In the genomic region with DNA sequence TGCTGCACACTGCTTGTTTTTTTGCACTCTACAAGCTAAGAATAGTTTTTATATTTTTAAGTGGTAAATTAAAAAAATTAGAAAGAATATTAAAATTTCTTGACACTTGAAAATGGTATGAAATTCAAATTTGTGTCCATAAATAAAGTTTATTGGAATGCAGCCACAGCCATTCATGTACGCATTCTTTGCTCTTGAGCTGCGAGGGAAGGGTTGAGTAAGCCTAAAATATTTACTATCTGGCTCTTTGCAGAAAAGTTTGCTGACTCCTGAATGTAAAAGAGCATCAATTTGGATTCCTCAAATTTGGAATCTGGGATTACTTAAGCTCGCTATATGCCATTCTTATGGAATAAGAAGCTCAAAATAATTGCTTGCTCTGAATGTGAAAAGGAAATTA, we compare ENCODE assay signal across 23 cellular contexts. TPM values are rescaled to one million over a fixed set of nuclear protein-coding genes. Genes with fewer than 3 reads are reported as not detected.
DNase-seq lines count a peak whose midpoint lies in the region; FAIRE-seq and TF ChIP-seq lines count a peak whose summit lies in the region.
"Had no signal": no experiment of that assay in that cellular context is flagged by ENCODE, and none has a peak within 500 bp of the region (broad histone marks: within the 10 kb centered on the region; RNA-seq: fewer than 3 reads in every experiment).

No MANE protein-coding gene starts in this region.

- H4K8ac ChIP-seq in mesenchymal stem cell (ENCODE audit: low read length), result no peak overlapping the region

- H3K23ac ChIP-seq in mesenchymal stem cell (ENCODE audit: low read length in 2 of 2), result no peak overlapping the region

- H2BK120ac ChIP-seq in mesenchymal stem cell (ENCODE audit: low read depth, low read length), result no peak overlapping the region

- H2AFZ ChIP-seq in mesenchymal stem cell (ENCODE audit: low read depth, low read length), result no peak overlapping the region
- H2AFZ ChIP-seq: hepatocyte, PC-9 had no signal

- H3K4ac ChIP-seq in mesenchymal stem cell (ENCODE audit: low read depth in 1 of 2, low read length in 2 of 2), result no peak overlapping the region

- DNase-seq in AG08396 (ENCODE audit: low spot score) (peak; percentile 51), HCEC 1CT (peak; percentile 35), brain microvascular endothelial cell (peak; percentile 11), mesenchymal stem cell (no peak), GM12892 (ENCODE audit: insufficient read length) (no peak), SJCRH30 (no peak), NCI-H2196 treated with DMSO at 0.1 percent for 48 hours (lab: John Stamatoyannopoulos, UW; ENCODE audit: unreplicated experiment) (no peak)
- no peak for DNase-seq in stimulated activated CD4-positive, alpha-beta T cell treated with anti-CD3 and anti-CD28 coated beads, Interleukin-12 subunit alpha, Interleukin-12 subunit beta, amount 100 ng/mL, for 4 hours

- H2AK5ac ChIP-seq in mesenchymal stem cell (ENCODE audit: low read length, severe bottlenecking), result no peak overlapping the region

- H3K4me1 ChIP-seq in mesenchymal stem cell (ENCODE audit: control insufficient read depth, insufficient read depth, low read depth, low read length) (peaks cover 14% of the 10 kb centered on the region), SJCRH30 (peaks cover 18% of the 10 kb centered on the region)

- no peak overlapping the region for H3K18ac ChIP-seq in mesenchymal stem cell (ENCODE audit: low read depth in 1 of 2, low read length in 2 of 2)

- H3K9me3 ChIP-seq in mesenchymal stem cell (ENCODE audit: control insufficient read depth, low read length), result no peaks in the 10 kb centered on the region
- H3K9me3 ChIP-seq in SJCRH30 (replicated peaks), result no peaks in the 10 kb centered on the region
- H3K9me3 ChIP-seq: adrenal gland, BLaER1, Caco-2, gastrocnemius medialis, neutrophil, psoas muscle, vagina had no signal

- peak overlapping the region; percentile 49 for H3K9ac ChIP-seq in mesenchymal stem cell (ENCODE audit: low read length)
- H3K9ac ChIP-seq: BLaER1 had no signal

- no peak overlapping the region for H3K14ac ChIP-seq in mesenchymal stem cell (ENCODE audit: low read length in 2 of 2)

- no peak overlapping the region for H3K4me2 ChIP-seq in mesenchymal stem cell (ENCODE audit: low read length, poor library complexity, severe bottlenecking)
- H3K4me2 ChIP-seq: BLaER1, hepatocyte, PC-9 had no signal

- H3K36me3 ChIP-seq in brain microvascular endothelial cell (replicated peaks), result no peaks in the 10 kb centered on the region
- H3K36me3 ChIP-seq in mesenchymal stem cell (ENCODE audit: control insufficient read depth in 1 of 2, insufficient read depth in 2 of 2, low read depth in 1 of 2, low read length in 2 of 2), result no peaks in the 10 kb centered on the region
- no peaks in the 10 kb centered on the region for H3K36me3 ChIP-seq in SJCRH30
- H3K36me3 ChIP-seq: adrenal gland, BLaER1, gastrocnemius medialis, neutrophil, vagina had no signal

- no peak for TF ChIP-seq POLR2A in GM12892 (IDR thresholded peaks at IDR 0.05; ENCODE audit: low read depth, low read length)

- H3K79me1 ChIP-seq in mesenchymal stem cell (replicated peaks; ENCODE audit: low read length, poor library complexity, severe bottlenecking), result no peaks in the 10 kb centered on the region

- 63% methylated on average over 3 of the region's 3 CpGs for WGBS in mesenchymal stem cell

- FAIRE-seq in GM12892 (lab: Jason Lieb, UNC), result no peak

- TF ChIP-seq CTCF in brain microvascular endothelial cell (IDR thresholded peaks at IDR 0.05; ENCODE audit: low read depth, low read length, missing control alignments), result no peak

- no peak overlapping the region for H2BK5ac ChIP-seq in mesenchymal stem cell (ENCODE audit: low read depth, low read length, poor library complexity, severe bottlenecking)

- no peak overlapping the region for H2BK12ac ChIP-seq in mesenchymal stem cell (ENCODE audit: low read length in 2 of 2)

- H4K91ac ChIP-seq in mesenchymal stem cell (ENCODE audit: low read length), result no peak overlapping the region

- H2BK15ac ChIP-seq in mesenchymal stem cell (ENCODE audit: low read depth, poor library complexity, severe bottlenecking), result no peak overlapping the region

- H3K27me3 ChIP-seq in brain microvascular endothelial cell (replicated peaks) (peaks cover 34% of the 10 kb centered on the region), mesenchymal stem cell (ENCODE audit: control insufficient read depth in 1 of 2, insufficient read depth in 1 of 2, low read length in 2 of 2) (peaks cover 33 to 35% of the 10 kb centered on the region in 2 experiments), SJCRH30 (peaks cover 14% of the 10 kb centered on the region; the same call in 1 of the 2 replicates)
- H3K27me3 ChIP-seq: vagina had no signal

- H3K4me3 ChIP-seq in brain microvascular endothelial cell (ENCODE audit: low read depth, low read length), result no peak overlapping the region
- no peak overlapping the region for H3K4me3 ChIP-seq in mesenchymal stem cell (ENCODE audit: insufficient read depth in 1 of 2, low read depth in 1 of 2, low read length in 2 of 2)
- H3K4me3 ChIP-seq in SJCRH30, result no peak overlapping the region
- H3K4me3 ChIP-seq: adrenal gland, BLaER1, gastrocnemius medialis, hepatocyte, PC-9, psoas muscle, skin epidermis, vagina had no signal

- H3K27ac ChIP-seq in brain microvascular endothelial cell (no peak overlapping the region), mesenchymal stem cell (ENCODE audit: low read length, poor library complexity, severe bottlenecking) (no peak overlapping the region), SJCRH30 (no peak overlapping the region)
- H3K27ac ChIP-seq: adrenal gland, BLaER1, epithelial cell of prostate, gastrocnemius medialis, hepatocyte, neutrophil, PC-9, psoas muscle, skin epidermis, vagina had no signal

- in situ Hi-C loops in brain microvascular endothelial cell (cut with HindIII; ENCODE audit: low pct_ligation_motif_present, low sequenced_read_pairs), result no loop called here

RNA-seq across cellular contexts. Expression of gene ADAMTS8, which starts 3.4 kb away (rescaled TPM):
- 1.3 TPM for polyA plus RNA-seq in mesenchymal stem cell (2013, experiment 1 of 2)
- 1.2 TPM for polyA plus RNA-seq in mesenchymal stem cell (2013, experiment 2 of 2)
- not detected for polyA plus RNA-seq in GM12892 (2012; ENCODE audit: missing spikeins)
- total RNA-seq in SJCRH30 (2014; rRNA removed; shearing (Covaris generic)), result 0.05 TPM in 1 of 2 replicates, not detected in the other
- total RNA-seq: A673; activated CD4-positive, alpha-beta T cell treated with anti-CD3 and anti-CD28 coated beads, Interleukin-2, amount 10 ng/mL, durations not matched to agents 7 days and 5 days; Caco-2; HepG2; LHCN-M2; PC-9 had no signal
- polyA plus RNA-seq: HepG2 had no signal

RNA-seq across cellular contexts. Expression of gene ADAMTS15, which starts 16.6 kb away (rescaled TPM):
- polyA plus RNA-seq in mesenchymal stem cell (2013, experiment 1 of 2), result 0.50 TPM
- polyA plus RNA-seq in mesenchymal stem cell (2013, experiment 2 of 2), result 0.45 TPM
- not detected for polyA plus RNA-seq in GM12892 (2012; ENCODE audit: missing spikeins)
- 6.9 and 7.9 TPM in 2 replicates for total RNA-seq in SJCRH30 (2014; rRNA removed; shearing (Covaris generic))

Comparison
In these comparisons a context has a peak if more than half of its experiments do, and no peak if none do; other contexts are left out.
1. DNase-seq: peak in AG08396 (single experiment), HCEC 1CT (single experiment) and brain microvascular endothelial cell (single experiment); none in mesenchymal stem cell (single experiment), stimulated activated CD4-positive, alpha-beta T cell treated with anti-CD3 and anti-CD28 coated beads, Interleukin-12 subunit alpha, Interleukin-12 subunit beta, amount 100 ng/mL, for 4 hours (single experiment), GM12892 (single experiment), SJCRH30 (0 of 2) and NCI-H2196 treated with DMSO at 0.1 percent for 48 hours (single experiment).